18 cellular contexts compared by ENCODE assay signal in genomic region chr10:116831790-116832189, GRCh38. TPM values are rescaled to one million over a fixed set of nuclear protein-coding genes. Genes with fewer than 3 reads are reported as not detected.
A peak's percentile ranks its signal among the peaks of the same experiment; 100 is the strongest.
DNase-seq lines count a peak whose midpoint lies in the region; ATAC-seq and TF ChIP-seq lines count a peak whose summit lies in the region.
"Had no signal": no experiment of that assay in that cellular context is flagged by ENCODE, and none has a peak within 500 bp of the region (broad histone marks: within the 10 kb centered on the region; RNA-seq: fewer than 3 reads in every experiment).

No MANE protein-coding gene starts in this region.

- H3K4me1 ChIP-seq in heart right ventricle, result no peaks in the 10 kb centered on the region
- H3K4me1 ChIP-seq in right atrium auricular region, result peaks cover 0 to 13% of the 10 kb centered on the region in 2 donors
- H3K4me1 ChIP-seq in parathyroid adenoma, result peaks cover 32% of the 10 kb centered on the region
- H3K4me1 ChIP-seq in naive thymus-derived CD4-positive, alpha-beta T cell (ENCODE audit: control insufficient read depth in 2 of 2, insufficient read depth in 2 of 2, low read length in 2 of 2), result no peaks in the 10 kb centered on the region
- H3K4me1 ChIP-seq: BLaER1 treated with 17β-estradiol and CSF1 and Interleukin-3, amounts not matched to agents 10 nM and 100 nM had no signal

- POLR2A ChIA-PET in naive thymus-derived CD4-positive, alpha-beta T cell (lab: Charles Lee), result no interaction called here

- H3K9me3 Mint-ChIP-seq in naive thymus-derived CD4-positive, alpha-beta T cell, result peaks cover 0 to 3% (median 0%) of the 10 kb centered on the region in 11 donors
- H3K9me3 Mint-ChIP-seq: CD8-positive, alpha-beta T cell; GM23338 had no signal

- DNase-seq in Right ventricle myocardium inferior (ENCODE audit: missing footprints) (no peak), heart right ventricle (no peak), right atrium auricular region (ENCODE audit: low spot score) (no peak), GM03348 (ENCODE audit: low spot score) (no peak), COLO829 (ENCODE audit: low spot score) (no peak)
- no peak for DNase-seq in naive thymus-derived CD4-positive, alpha-beta T cell
- DNase-seq: 8988T; CD8-positive, alpha-beta T cell; COR-L47; DMS 273 treated with DMSO at 0.1 percent for 48 hours; DMS53; HCEC 1CT; IMR-90 had no signal

- no peaks in the 10 kb centered on the region for H3K9me3 ChIP-seq in heart right ventricle
- no peaks in the 10 kb centered on the region for H3K9me3 ChIP-seq in right atrium auricular region
- H3K9me3 ChIP-seq in parathyroid adenoma (ENCODE audit: control insufficient read depth, low read length), result no peaks in the 10 kb centered on the region
- H3K9me3 ChIP-seq in naive thymus-derived CD4-positive, alpha-beta T cell (ENCODE audit: control insufficient read depth in 2 of 3, low read length in 3 of 3), result no peaks in the 10 kb centered on the region

- TF ChIP-seq CTCF in heart right ventricle (IDR thresholded peaks at IDR 0.05) (no peak), right atrium auricular region (IDR thresholded peaks at IDR 0.05) (no peak), parathyroid adenoma (IDR thresholded peaks at IDR 0.05) (no peak)

- intact Hi-C loops in Right ventricle myocardium inferior (cut with DNase I), result no loop called here
- intact Hi-C loops in heart right ventricle (cut with DNase I), result no loop called here
- intact Hi-C loops in naive thymus-derived CD4-positive, alpha-beta T cell (cut with micrococcal nuclease), result no loop called here

- H3K4me2 ChIP-seq in parathyroid adenoma (ENCODE audit: low read length), result no peak overlapping the region
- H3K4me2 ChIP-seq: BLaER1 treated with 17β-estradiol and CSF1 and Interleukin-3, amounts not matched to agents 10 nM and 100 nM; GM23338 had no signal

- H3K9ac ChIP-seq in parathyroid adenoma, result no peak overlapping the region
- H3K9ac ChIP-seq: BLaER1 treated with 17β-estradiol and CSF1 and Interleukin-3, amounts not matched to agents 10 nM and 100 nM had no signal

- H3K4me3 ChIP-seq in heart right ventricle, result no peak overlapping the region
- H3K4me3 ChIP-seq in right atrium auricular region, result no peak overlapping the region
- no peak overlapping the region for H3K4me3 ChIP-seq in parathyroid adenoma (ENCODE audit: low read depth, low read length)
- H3K4me3 ChIP-seq in naive thymus-derived CD4-positive, alpha-beta T cell (ENCODE audit: low read length), result no peak overlapping the region
- H3K4me3 ChIP-seq: BLaER1 treated with 17β-estradiol and CSF1 and Interleukin-3, amounts not matched to agents 10 nM and 100 nM; GM23338 had no signal

- H3K36me3 Mint-ChIP-seq in naive thymus-derived CD4-positive, alpha-beta T cell, result no peaks in the 10 kb centered on the region
- H3K36me3 Mint-ChIP-seq: CD8-positive, alpha-beta T cell had no signal

- H3K27me3 ChIP-seq in heart right ventricle, result peaks cover 0 to 15% (median 0%) of the 10 kb centered on the region in 7 donors
- H3K27me3 ChIP-seq in right atrium auricular region, result no peaks in the 10 kb centered on the region
- no peaks in the 10 kb centered on the region for H3K27me3 ChIP-seq in parathyroid adenoma (ENCODE audit: control insufficient read depth, insufficient read depth, low read length)
- H3K27me3 ChIP-seq in naive thymus-derived CD4-positive, alpha-beta T cell (ENCODE audit: control insufficient read depth in 2 of 2, insufficient read depth in 2 of 2, low read length in 2 of 2), result no peaks in the 10 kb centered on the region
- H3K27me3 ChIP-seq: BLaER1 treated with 17β-estradiol and CSF1 and Interleukin-3, amounts not matched to agents 10 nM and 100 nM had no signal

- no peak for TF ChIP-seq POLR2A in GM18505 (IDR thresholded peaks at IDR 0.05; ENCODE audit: borderline replicate concordance, extremely low read depth, insufficient read depth, insufficient read length)

- H3K27ac ChIP-seq in heart right ventricle, result peak overlapping the region in 2 of 10 donors; percentile 8 to 68
- peak overlapping the region; percentile 58 to 61 for H3K27ac ChIP-seq in right atrium auricular region
- peak overlapping the region; percentile 74 for H3K27ac ChIP-seq in parathyroid adenoma
- no peak overlapping the region for H3K27ac ChIP-seq in naive thymus-derived CD4-positive, alpha-beta T cell (ENCODE audit: low read depth, low read length)
- H3K27ac ChIP-seq: BLaER1 treated with 17β-estradiol and CSF1 and Interleukin-3, amounts not matched to agents 10 nM and 100 nM had no signal

- CTCF ChIA-PET in naive thymus-derived CD4-positive, alpha-beta T cell (lab: Charles Lee), result no interaction called here

- no peak overlapping the region for H2AFZ ChIP-seq in parathyroid adenoma
- H2AFZ ChIP-seq: GM23338 had no signal

- H3K27ac Mint-ChIP-seq in naive thymus-derived CD4-positive, alpha-beta T cell, result no peak overlapping the region
- H3K27ac Mint-ChIP-seq: B cell; CD8-positive, alpha-beta T cell; GM23338 had no signal

- H3K36me3 ChIP-seq in heart right ventricle, result no peaks in the 10 kb centered on the region
- no peaks in the 10 kb centered on the region for H3K36me3 ChIP-seq in right atrium auricular region
- no peaks in the 10 kb centered on the region for H3K36me3 ChIP-seq in parathyroid adenoma (ENCODE audit: control insufficient read depth, insufficient read depth, low read length)
- no peaks in the 10 kb centered on the region for H3K36me3 ChIP-seq in naive thymus-derived CD4-positive, alpha-beta T cell (ENCODE audit: control insufficient read depth in 2 of 3, insufficient read depth in 3 of 3, low read length in 3 of 3)
- H3K36me3 ChIP-seq: BLaER1 treated with 17β-estradiol and CSF1 and Interleukin-3, amounts not matched to agents 10 nM and 100 nM had no signal

- 46 to 60% methylated on average over 10 of the region's 10 CpGs for WGBS in heart right ventricle, 2 donors

- H3K4me3 Mint-ChIP-seq in naive thymus-derived CD4-positive, alpha-beta T cell, result no peak overlapping the region
- H3K4me3 Mint-ChIP-seq: B cell; CD8-positive, alpha-beta T cell; GM23338 had no signal

- H3K4me1 Mint-ChIP-seq in naive thymus-derived CD4-positive, alpha-beta T cell, result peaks cover 0 to 1% (median 0%) of the 10 kb centered on the region in 7 donors
- H3K4me1 Mint-ChIP-seq: B cell had no signal

- peaks cover 0 to 29% (median 11%) of the 10 kb centered on the region in 5 donors for H3K27me3 Mint-ChIP-seq in naive thymus-derived CD4-positive, alpha-beta T cell
- H3K27me3 Mint-ChIP-seq: B cell had no signal

- ATAC-seq in Right ventricle myocardium inferior (peak; percentile 74), heart right ventricle (peak in 6 of 8 donors; percentile 31 to 84 (median 60)), GM18505 (IDR thresholded peaks at IDR 0.05; ENCODE audit: unreplicated experiment) (no peak)
- ATAC-seq in naive thymus-derived CD4-positive, alpha-beta T cell, result no peak
- ATAC-seq: CD8-positive, alpha-beta T cell; GM23338 had no signal

- peaks cover 10% of the 10 kb centered on the region for H3K79me2 ChIP-seq in parathyroid adenoma

RNA-seq across cellular contexts. Expression of gene ENO4, which starts 17.5 kb away (rescaled TPM):
- total RNA-seq in Right ventricle myocardium inferior, result not detected
- under 1 TPM in 3 of 10 donors, not detected in 7; 0.11 to 0.19 (median 0.13) TPM for total RNA-seq in heart right ventricle
- polyA plus RNA-seq in heart right ventricle, result not detected
- total RNA-seq in right atrium auricular region, result under 1 TPM in 1 of 2 donors, not detected in 1; 0.15 TPM
- not detected for total RNA-seq in naive thymus-derived CD4-positive, alpha-beta T cell
- polyA plus RNA-seq in naive thymus-derived CD4-positive, alpha-beta T cell, result not detected
- total RNA-seq: CD8-positive, alpha-beta T cell had no signal

Comparison
In these comparisons a context has a peak if more than half of its experiments do, and no peak if none do; other contexts are left out.
1. ATAC-seq: peak in Right ventricle myocardium inferior (single experiment) and heart right ventricle (6 of 8); none in naive thymus-derived CD4-positive, alpha-beta T cell (single experiment) and GM18505 (single experiment).